Comparison of ENCODE assay signal across 8 cellular contexts in genomic region chr5:68196876-68197275, GRCh38. TPM values are rescaled to one million over a fixed set of nuclear protein-coding genes. Genes with fewer than 3 reads are reported as not detected.
DNase-seq lines count a peak whose midpoint lies in the region; ATAC-seq and TF ChIP-seq lines count a peak whose summit lies in the region.
"Had no signal": no experiment of that assay in that cellular context is flagged by ENCODE, and none has a peak within 500 bp of the region (broad histone marks: within the 10 kb centered on the region; RNA-seq: fewer than 3 reads in every experiment).

No MANE protein-coding gene starts in this region.

- POLR2A ChIA-PET in PC-3 (lab: Charles Lee; ENCODE audit: unreplicated experiment), result no interaction called here

- no peak overlapping the region for H3K9ac ChIP-seq in PC-3 (ENCODE audit: low read length)

- no peak overlapping the region for H3K4me2 ChIP-seq in PC-3 (ENCODE audit: low read length)

- CTCF ChIA-PET in PC-3 (lab: Charles Lee), result no interaction called here

- H2AFZ ChIP-seq in PC-3 (ENCODE audit: low read length), result no peak overlapping the region

- H3K27me3 ChIP-seq in transverse colon, result no peaks in the 10 kb centered on the region
- no peaks in the 10 kb centered on the region for H3K27me3 ChIP-seq in PC-3 (ENCODE audit: low read length)

- no peaks in the 10 kb centered on the region for H3K9me2 ChIP-seq in PC-3 (replicated peaks; ENCODE audit: low read length)

- no TSS peak for BruUV-seq in PC-3 (replicated peaks; lab: Mats Ljungman, UMichigan)

- H3K36me3 ChIP-seq in transverse colon, result no peaks in the 10 kb centered on the region
- no peaks in the 10 kb centered on the region for H3K36me3 ChIP-seq in PC-3 (ENCODE audit: low read depth, low read length)

- intact Hi-C loops in transverse colon (cut with DNase I; ENCODE audit: low total_unique reads), result no loop called here
- intact Hi-C loops in PC-3 (cut with micrococcal nuclease), result no loop called here

- H3K4me3 ChIP-seq in transverse colon (no peak overlapping the region), PC-3 (ENCODE audit: low read length) (no peak overlapping the region)
- H3K4me3 ChIP-seq: skin epidermis had no signal

- peak; percentile 81 for DNase-seq in SIG-M5 (lab: John Stamatoyannopoulos, UW)
- peak; percentile 39 for DNase-seq in transverse colon
- DNase-seq in PC-3, result no peak
- DNase-seq in NCI-H146 treated with DMSO at 0.1 percent for 48 hours (lab: John Stamatoyannopoulos, UW; ENCODE audit: unreplicated experiment), result no peak
- no peak for DNase-seq in HPDE6-E6E7 (ENCODE audit: extremely low spot score)

- H3K27ac ChIP-seq in transverse colon (peak overlapping the region in 1 of 4 donors; percentile 47), PC-3 (ENCODE audit: low read length) (no peak overlapping the region)

- in situ Hi-C loops in transverse colon (cut with MboI; ENCODE audit: low pct_ligation_motif_present in 1 of 4, low pct_unique_long_range_greater_than_20kb in 1 of 4, low sequenced_read_pairs in 3 of 4), result no loop called here

- 63 to 79% methylated on average over 2 to 6 of the region's 6 CpGs for WGBS in transverse colon (ENCODE audit: low coverage in 1 of 2), 2 donors

- H3F3A ChIP-seq in PC-3 (ENCODE audit: low read length, unreplicated experiment), result no peaks in the 10 kb centered on the region

- no peaks in the 10 kb centered on the region for H3K9me3 ChIP-seq in transverse colon
- no peaks in the 10 kb centered on the region for H3K9me3 ChIP-seq in PC-3 (ENCODE audit: low read length)

- no peaks in the 10 kb centered on the region for H3K4me1 ChIP-seq in transverse colon
- H3K4me1 ChIP-seq in PC-3 (ENCODE audit: insufficient read depth, low read length), result no peaks in the 10 kb centered on the region

- ATAC-seq in GM19372 (IDR thresholded peaks at IDR 0.05; ENCODE audit: low read depth, unreplicated experiment) (peak; percentile 97), HG03025 (IDR thresholded peaks at IDR 0.05; ENCODE audit: low FRiP score, unreplicated experiment) (peak; percentile 98), PC-3 (no peak)

- H4K20me1 ChIP-seq in PC-3 (ENCODE audit: low read length), result no peaks in the 10 kb centered on the region

- TF ChIP-seq CTCF in transverse colon (IDR thresholded peaks at IDR 0.05) (no peak), PC-3 (conservative IDR thresholded peaks at IDR 0.05; ENCODE audit: low read depth, low read length) (no peak)

- no peaks in the 10 kb centered on the region for H3K79me2 ChIP-seq in PC-3 (ENCODE audit: low read length)

- no peak for TF ChIP-seq EP300 in transverse colon (IDR thresholded peaks at IDR 0.05; ENCODE audit: low read depth)

- no peak for TF ChIP-seq POLR2A in transverse colon (IDR thresholded peaks at IDR 0.05)

RNA-seq across cellular contexts. Expression of gene PIK3R1, which starts 18.7 kb away (rescaled TPM):
- 100 to 1,000 TPM in 1 of 4 donors, 10 to 100 TPM in 3; 44.9 to 222 (median 81.6) TPM for total RNA-seq in transverse colon
- total RNA-seq in PC-3 (2014; rRNA removed), result 1.7 and 1.8 TPM in 2 replicates

Comparison
In these comparisons a context has a peak if more than half of its experiments do, and no peak if none do; other contexts are left out.
1. DNase-seq: peak in SIG-M5 (single experiment) and transverse colon (single experiment); none in PC-3 (single experiment), NCI-H146 treated with DMSO at 0.1 percent for 48 hours (single experiment) and HPDE6-E6E7 (single experiment).
2. RNA of gene PIK3R1, which starts 18.7 kb away (total RNA-seq): 44.9 to 222 TPM in transverse colon; 1.7 to 1.8 TPM in PC-3; every median in the first group is over 10 times any median in the second.